In the genomic region with DNA sequence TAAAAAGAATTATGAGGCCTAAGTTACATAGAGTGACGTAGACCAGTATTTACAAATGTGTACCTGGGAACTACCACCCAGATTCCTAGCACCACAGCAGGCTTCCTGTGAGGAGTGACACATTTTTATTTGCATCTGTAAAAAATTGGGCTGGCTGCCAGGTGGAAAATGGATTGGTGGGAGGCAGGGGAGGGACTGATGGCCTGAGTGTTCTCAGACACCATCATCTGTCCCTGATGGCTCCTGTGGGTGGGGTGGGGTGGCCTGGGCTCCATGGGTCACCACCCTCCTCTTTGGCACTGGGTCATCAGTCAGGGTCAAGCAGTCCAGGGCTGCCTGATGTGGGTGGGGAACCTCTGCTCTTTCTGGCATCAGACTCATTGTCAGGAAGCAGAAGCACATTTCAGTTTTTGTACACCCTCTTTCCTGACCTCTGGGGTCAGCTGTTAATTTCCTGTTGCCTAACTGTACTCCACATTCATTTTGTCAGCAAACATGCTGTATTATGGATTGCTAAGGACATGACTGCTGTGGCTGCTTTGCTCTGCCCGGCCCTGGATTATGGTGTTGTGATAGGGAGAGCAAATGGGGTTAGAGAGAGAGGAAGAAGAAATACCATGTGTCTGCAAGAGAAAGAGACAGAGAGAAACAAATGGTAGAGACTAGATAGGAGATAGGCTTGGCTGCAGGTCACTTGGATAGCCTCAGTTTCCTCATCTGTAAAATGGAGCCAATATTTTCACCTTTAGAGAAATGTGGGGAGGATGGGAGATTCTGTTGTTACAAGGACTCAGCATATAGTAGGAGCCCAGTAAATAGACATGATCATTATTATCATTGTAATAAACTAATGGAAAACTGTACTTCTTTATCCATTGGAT, we compare ENCODE assay signal across 9 cellular contexts. TPM values are rescaled to one million over a fixed set of nuclear protein-coding genes. Genes with fewer than 3 reads are reported as not detected.
A peak's percentile ranks its signal among the peaks of the same experiment; 100 is the strongest.
DNase-seq lines count a peak whose midpoint lies in the region; ATAC-seq, FAIRE-seq and TF ChIP-seq lines count a peak whose summit lies in the region.
"Had no signal": no experiment of that assay in that cellular context is flagged by ENCODE, and none has a peak within 500 bp of the region (broad histone marks: within the 10 kb centered on the region; RNA-seq: fewer than 3 reads in every experiment).

No MANE protein-coding gene starts in this region.

- no peak for TF ChIP-seq EP300 in gastroesophageal sphincter (IDR thresholded peaks at IDR 0.05)

- no peak overlapping the region for H3K4me3 Mint-ChIP-seq in activated T-cell treated with anti-CD3 and anti-CD28 coated beads, Interleukin-2, amount 50 U/mL, for 4 hours
- H3K4me3 Mint-ChIP-seq: IgD-negative memory B cell had no signal

- TF ChIP-seq CTCF in gastroesophageal sphincter (IDR thresholded peaks at IDR 0.05) (no peak), GM10266 (IDR thresholded peaks at IDR 0.05; ENCODE audit: control insufficient read depth, insufficient read depth, low read depth, missing control alignments) (no peak)

- H3K36me3 ChIP-seq in gastroesophageal sphincter = no peaks in the 10 kb centered on the region

- H3K9me3 ChIP-seq in gastroesophageal sphincter = no peaks in the 10 kb centered on the region

- H3K4me3 ChIP-seq in gastroesophageal sphincter = no peak overlapping the region

- H3K27me3 ChIP-seq in gastroesophageal sphincter = no peaks in the 10 kb centered on the region

- no peaks in the 10 kb centered on the region for H3K9me3 Mint-ChIP-seq in activated T-cell treated with anti-CD3 and anti-CD28 coated beads, Interleukin-2, amount 50 U/mL, for 4 hours
- no peaks in the 10 kb centered on the region for H3K9me3 Mint-ChIP-seq in activated naive CD4-positive, alpha-beta T cell treated with anti-CD3 and anti-CD28 coated beads, Interleukin-2, amount 50 U/mL, for 72 hours

- WGBS in gastroesophageal sphincter (ENCODE audit: low coverage in 1 of 2), 2 donors = 44 to 52% methylated on average over 1 to 2 of the region's 2 CpGs

- DNase-seq in HTR-8/SVneo (ENCODE audit: insufficient read length, low spot score) = peak; percentile 58
- DNase-seq in SHP77 treated with DMSO at 0.1 percent for 48 hours (lab: John Stamatoyannopoulos, UW) = peak; percentile 76
- DNase-seq in sciatic nerve (ENCODE audit: low spot score) = peak; percentile 81
- DNase-seq in activated T-cell treated with anti-CD3 and anti-CD28 coated beads, Interleukin-2, amount 50 U/mL, for 4 hours = no peak
- no peak for DNase-seq in activated naive CD4-positive, alpha-beta T cell treated with anti-CD3 and anti-CD28 coated beads, Interleukin-2, amount 50 U/mL, for 72 hours (ENCODE audit: low spot score in 2 of 2)
- DNase-seq in GM10266 (ENCODE audit: extremely low spot score) = no peak

- ATAC-seq in gastroesophageal sphincter (peak; percentile 90), sciatic nerve (peak; percentile 82), HG03159 (IDR thresholded peaks at IDR 0.05; ENCODE audit: unreplicated experiment) (no peak)
- ATAC-seq in activated T-cell treated with anti-CD3 and anti-CD28 coated beads, Interleukin-2, amount 50 U/mL, for 4 hours = no peak
- ATAC-seq in activated naive CD4-positive, alpha-beta T cell treated with anti-CD3 and anti-CD28 coated beads, Interleukin-2, amount 50 U/mL, for 72 hours = no peak

- no peak for TF ChIP-seq POLR2A in gastroesophageal sphincter (IDR thresholded peaks at IDR 0.05)

- peak; percentile 74 for FAIRE-seq in HTR-8/SVneo (lab: Jason Lieb, UNC)

- intact Hi-C loops in sciatic nerve (cut with DNase I) = no loop called here

- H3K27me3 Mint-ChIP-seq in activated T-cell treated with anti-CD3 and anti-CD28 coated beads, Interleukin-2, amount 50 U/mL, for 4 hours (ENCODE audit: low read depth) = peaks cover 3% of the 10 kb centered on the region

- H3K27ac ChIP-seq in gastroesophageal sphincter = peak overlapping the region in 3 of 4 donors; percentile 48 to 65 (median 65)

- H3K27ac Mint-ChIP-seq in activated naive CD4-positive, alpha-beta T cell treated with anti-CD3 and anti-CD28 coated beads, Interleukin-2, amount 50 U/mL, for 72 hours = no peak overlapping the region
- H3K27ac Mint-ChIP-seq: IgD-negative memory B cell had no signal

- peaks cover 0 to 49% (median 25%) of the 10 kb centered on the region in 3 donors for H3K4me1 ChIP-seq in gastroesophageal sphincter

- H3K4me1 Mint-ChIP-seq in activated T-cell treated with anti-CD3 and anti-CD28 coated beads, Interleukin-2, amount 50 U/mL, for 4 hours (ENCODE audit: low read depth) = no peaks in the 10 kb centered on the region
- H3K4me1 Mint-ChIP-seq: IgD-negative memory B cell had no signal

- H3K36me3 Mint-ChIP-seq in activated T-cell treated with anti-CD3 and anti-CD28 coated beads, Interleukin-2, amount 50 U/mL, for 4 hours (ENCODE audit: insufficient read depth) = no peaks in the 10 kb centered on the region
- H3K36me3 Mint-ChIP-seq in activated naive CD4-positive, alpha-beta T cell treated with anti-CD3 and anti-CD28 coated beads, Interleukin-2, amount 50 U/mL, for 72 hours = no peaks in the 10 kb centered on the region

RNA-seq across cellular contexts. Expression of a gene that starts 11.6 kb away (rescaled TPM):
- total RNA-seq in gastroesophageal sphincter (100 to 1,000 TPM in 3 of 4 donors, 10 to 100 TPM in 1; 89.3 to 282 (median 165) TPM), sciatic nerve (115 TPM)
- total RNA-seq in activated T-cell treated with anti-CD3 and anti-CD28 coated beads, Interleukin-2, amount 50 U/mL, for 4 hours = under 1 TPM; 0.13 to 0.48 (median 0.30) TPM
- total RNA-seq in activated naive CD4-positive, alpha-beta T cell treated with anti-CD3 and anti-CD28 coated beads, Interleukin-2, amount 50 U/mL, for 72 hours = not detected

RNA-seq across cellular contexts. Expression of a gene that starts 12.5 kb away (rescaled TPM):
- 1 to 10 TPM; 1.4 to 7.6 (median 2.6) TPM for total RNA-seq in gastroesophageal sphincter
- 3.9 TPM for total RNA-seq in sciatic nerve
- under 1 TPM in 2 of 3 donors, not detected in 1; 0.18 to 0.30 TPM for total RNA-seq in activated T-cell treated with anti-CD3 and anti-CD28 coated beads, Interleukin-2, amount 50 U/mL, for 4 hours
- under 1 TPM; 0.71 to 0.84 TPM for total RNA-seq in activated naive CD4-positive, alpha-beta T cell treated with anti-CD3 and anti-CD28 coated beads, Interleukin-2, amount 50 U/mL, for 72 hours

RNA-seq across cellular contexts. Expression of a gene that starts 20.2 kb away (rescaled TPM):
- total RNA-seq in gastroesophageal sphincter (10 to 100 TPM; 11.7 to 43.0 (median 28.0) TPM), sciatic nerve (28.2 TPM)
- 10 to 100 TPM; 10.9 to 12.7 (median 12.1) TPM for total RNA-seq in activated T-cell treated with anti-CD3 and anti-CD28 coated beads, Interleukin-2, amount 50 U/mL, for 4 hours
- total RNA-seq in activated naive CD4-positive, alpha-beta T cell treated with anti-CD3 and anti-CD28 coated beads, Interleukin-2, amount 50 U/mL, for 72 hours = 10 to 100 TPM in 1 of 2 donors, 1 to 10 TPM in 1; 9.1 to 33.4 TPM

RNA-seq across cellular contexts. Expression of a gene that starts 36.0 kb away (rescaled TPM):
- total RNA-seq in gastroesophageal sphincter = 10 to 100 TPM; 10.5 to 30.2 (median 16.2) TPM
- 19.8 TPM for total RNA-seq in sciatic nerve
- total RNA-seq in activated T-cell treated with anti-CD3 and anti-CD28 coated beads, Interleukin-2, amount 50 U/mL, for 4 hours = 1 to 10 TPM; 5.4 to 7.6 (median 6.6) TPM
- total RNA-seq in activated naive CD4-positive, alpha-beta T cell treated with anti-CD3 and anti-CD28 coated beads, Interleukin-2, amount 50 U/mL, for 72 hours = 1 to 10 TPM; 4.5 to 7.5 TPM

Comparison
In these comparisons a context has a peak if more than half of its experiments do, and no peak if none do; other contexts are left out.
1. DNase-seq: peak in HTR-8/SVneo (single experiment), SHP77 treated with DMSO at 0.1 percent for 48 hours (single experiment) and sciatic nerve (single experiment); none in activated T-cell treated with anti-CD3 and anti-CD28 coated beads, Interleukin-2, amount 50 U/mL, for 4 hours (single experiment), activated naive CD4-positive, alpha-beta T cell treated with anti-CD3 and anti-CD28 coated beads, Interleukin-2, amount 50 U/mL, for 72 hours (0 of 2) and GM10266 (single experiment).
2. ATAC-seq: peak in gastroesophageal sphincter (single experiment) and sciatic nerve (single experiment); none in activated T-cell treated with anti-CD3 and anti-CD28 coated beads, Interleukin-2, amount 50 U/mL, for 4 hours (0 of 2), HG03159 (single experiment) and activated naive CD4-positive, alpha-beta T cell treated with anti-CD3 and anti-CD28 coated beads, Interleukin-2, amount 50 U/mL, for 72 hours (0 of 2).
3. RNA of a gene that starts 11.6 kb away (total RNA-seq): 89.3 to 282 TPM in gastroesophageal sphincter and 115 TPM in sciatic nerve (single experiment); 0.13 to 0.48 TPM in activated T-cell treated with anti-CD3 and anti-CD28 coated beads, Interleukin-2, amount 50 U/mL, for 4 hours and not detected in activated naive CD4-positive, alpha-beta T cell treated with anti-CD3 and anti-CD28 coated beads, Interleukin-2, amount 50 U/mL, for 72 hours; every median in the first group is over 10 times any median in the second.